Comparison of ENCODE assay signal across 10 cellular contexts in the genomic region with DNA sequence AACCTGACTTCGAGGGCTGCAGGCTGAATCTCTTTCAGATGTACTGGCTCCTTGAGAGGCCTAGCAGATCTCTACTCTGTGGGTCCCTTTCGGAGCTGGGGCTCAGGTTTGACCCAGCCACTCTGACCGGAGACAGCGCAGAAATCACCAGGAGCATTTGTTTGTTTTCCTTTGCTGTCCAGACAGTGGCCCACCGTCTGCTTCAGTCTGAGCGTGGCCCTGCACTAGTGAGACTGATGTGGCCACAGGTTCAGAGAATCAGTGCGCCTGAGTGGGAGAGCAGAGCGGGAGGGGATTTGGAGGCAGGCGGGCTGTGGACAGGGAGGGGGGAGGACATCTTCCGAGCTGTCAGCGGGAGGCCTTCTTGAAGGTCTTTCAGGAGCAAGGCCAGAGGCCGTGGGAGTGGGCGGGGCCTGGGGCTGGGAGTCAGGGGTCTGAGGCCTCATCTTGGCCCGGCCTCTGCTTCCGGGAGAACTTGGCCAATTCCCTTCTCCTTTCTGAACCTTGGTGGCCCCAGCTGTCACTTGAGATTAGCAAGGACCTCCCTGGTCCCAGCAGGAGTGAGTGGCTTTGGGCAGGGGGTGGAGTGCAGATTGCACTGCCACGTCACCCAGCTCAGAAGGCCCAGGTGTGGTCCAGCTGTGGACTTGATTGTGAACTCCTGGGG. TPM values are rescaled to one million over a fixed set of nuclear protein-coding genes. Genes with fewer than 3 reads are reported as not detected.
A peak's percentile ranks its signal among the peaks of the same experiment; 100 is the strongest.
DNase-seq lines count a peak whose midpoint lies in the region; ATAC-seq and TF ChIP-seq lines count a peak whose summit lies in the region.
"Had no signal": no experiment of that assay in that cellular context is flagged by ENCODE, and none has a peak within 500 bp of the region (broad histone marks: within the 10 kb centered on the region; RNA-seq: fewer than 3 reads in every experiment).

No MANE protein-coding gene starts in this region.

- TF ChIP-seq CTCF in lower lobe of right lung (IDR thresholded peaks at IDR 0.05) (no peak), suprapubic skin (IDR thresholded peaks at IDR 0.05) (no peak)

- TF ChIP-seq POLR2A in suprapubic skin (IDR thresholded peaks at IDR 0.05) = no peak

- no peaks in the 10 kb centered on the region for H3K9me3 Mint-ChIP-seq in T-helper 2 cell treated with Interferon-gamma antibody and Interleukin-4, amounts not matched to agents 5 μg/mL and 100 μg/mL, for 36 hours

- DNase-seq in T-helper 2 cell treated with Interferon-gamma antibody and Interleukin-4, amounts not matched to agents 5 μg/mL and 100 μg/mL, for 36 hours (ENCODE audit: low spot score) = no peak
- no peak for DNase-seq in T-helper 2 cell
- peak; percentile 64 for DNase-seq in lower lobe of right lung
- DNase-seq in suprapubic skin (ENCODE audit: low spot score in 2 of 2) = no peak
- DNase-seq: activated CD4-positive, alpha-beta T cell treated with anti-CD3 and anti-CD28 coated beads for 1 hour; NCI-H774 had no signal

- ATAC-seq in lower lobe of right lung (no peak), HG02588 (IDR thresholded peaks at IDR 0.05; ENCODE audit: unreplicated experiment) (no peak), HG02870 (IDR thresholded peaks at IDR 0.05; ENCODE audit: unreplicated experiment) (no peak), GM19324 (IDR thresholded peaks at IDR 0.05; ENCODE audit: low FRiP score, unreplicated experiment) (no peak)

- H3K27ac Mint-ChIP-seq in T-helper 2 cell treated with Interferon-gamma antibody and Interleukin-4, amounts not matched to agents 5 μg/mL and 100 μg/mL, for 36 hours = peak overlapping the region; percentile 99

- no peaks in the 10 kb centered on the region for H3K27me3 ChIP-seq in lower lobe of right lung (ENCODE audit: low read depth)
- peaks cover 11% of the 10 kb centered on the region for H3K27me3 ChIP-seq in suprapubic skin

- H3K36me3 Mint-ChIP-seq in T-helper 2 cell treated with Interferon-gamma antibody and Interleukin-4, amounts not matched to agents 5 μg/mL and 100 μg/mL, for 36 hours (ENCODE audit: low read depth) = peaks cover 50% of the 10 kb centered on the region

- no peak for TF ChIP-seq EP300 in suprapubic skin (IDR thresholded peaks at IDR 0.05)

- peak overlapping the region; percentile 79 for H3K4me3 Mint-ChIP-seq in T-helper 2 cell treated with Interferon-gamma antibody and Interleukin-4, amounts not matched to agents 5 μg/mL and 100 μg/mL, for 36 hours

- no peaks in the 10 kb centered on the region for H3K27me3 Mint-ChIP-seq in T-helper 2 cell treated with Interferon-gamma antibody and Interleukin-4, amounts not matched to agents 5 μg/mL and 100 μg/mL, for 36 hours (ENCODE audit: low read depth)

- H3K27ac ChIP-seq in cingulate gyrus (ENCODE audit: low read depth, low read length) (peak overlapping the region; percentile 60), lower lobe of right lung (peak overlapping the region; percentile 75), suprapubic skin (peak overlapping the region; percentile 4)

- H3K4me1 ChIP-seq in lower lobe of right lung (peaks cover 96% of the 10 kb centered on the region), suprapubic skin (peaks cover 72% of the 10 kb centered on the region)

- intact Hi-C loops in lower lobe of right lung (cut with DNase I) = no loop called here

- H3K4me3 ChIP-seq in lower lobe of right lung (no peak overlapping the region), suprapubic skin (no peak overlapping the region)

- H3K9me3 ChIP-seq in lower lobe of right lung (no peaks in the 10 kb centered on the region), suprapubic skin (no peaks in the 10 kb centered on the region)

- WGBS in suprapubic skin = 78% methylated on average over 11 of the region's 16 CpGs

- H3K4me1 Mint-ChIP-seq in T-helper 2 cell treated with Interferon-gamma antibody and Interleukin-4, amounts not matched to agents 5 μg/mL and 100 μg/mL, for 36 hours (ENCODE audit: low read depth) = peaks cover 81% of the 10 kb centered on the region

- H3K36me3 ChIP-seq in lower lobe of right lung (no peaks in the 10 kb centered on the region), suprapubic skin (no peaks in the 10 kb centered on the region)

RNA-seq across cellular contexts. Expression of gene TNFRSF1B, which starts 8.1 kb away (rescaled TPM):
- 67.0 TPM for total RNA-seq in lower lobe of right lung
- total RNA-seq in suprapubic skin = 10 to 100 TPM in 2 of 4 donors, 1 to 10 TPM in 2; 6.3 to 35.2 (median 11.9) TPM

RNA-seq across cellular contexts. Expression of gene VPS13D, which starts 54.9 kb away (rescaled TPM):
- total RNA-seq in lower lobe of right lung = 81.7 TPM
- total RNA-seq in suprapubic skin = 100 to 1,000 TPM in 3 of 4 donors, 10 to 100 TPM in 1; 94.4 to 472 (median 163) TPM

Comparison
In these comparisons a context has a peak if more than half of its experiments do, and no peak if none do; other contexts are left out.
1. H3K27ac ChIP-seq: peak in every context shown above with its lines; median percentile 75 in lower lobe of right lung; 60 in cingulate gyrus; 4 in suprapubic skin.